19 cellular contexts compared by ENCODE assay signal in genomic region chr11:3010521-3011275, GRCh38. TPM values are rescaled to one million over a fixed set of nuclear protein-coding genes. Genes with fewer than 3 reads are reported as not detected.
A peak's percentile ranks its signal among the peaks of the same experiment; 100 is the strongest.
DNase-seq lines count a peak whose midpoint lies in the region; ATAC-seq, FAIRE-seq and TF ChIP-seq lines count a peak whose summit lies in the region.
"Had no signal": no experiment of that assay in that cellular context is flagged by ENCODE, and none has a peak within 500 bp of the region (broad histone marks: within the 10 kb centered on the region; RNA-seq: fewer than 3 reads in every experiment).

No MANE protein-coding gene starts in this region.

- 0 out of 2 replicates have a peak, but pooled peaks cover 7% of the 10 kb centered on the region for H4K20me1 ChIP-seq in K562 (replicated peaks; ENCODE audit: control insufficient read depth, insufficient read depth, low read length)

- no peak overlapping the region for H2AFZ ChIP-seq in K562 (ENCODE audit: low read depth, low read length)

- H3K4me1 Mint-ChIP-seq in activated naive CD4-positive, alpha-beta T cell treated with anti-CD3 and anti-CD28 coated beads for 36 hours (ENCODE audit: low read depth) = peaks cover 21% of the 10 kb centered on the region
- peaks cover 51% of the 10 kb centered on the region for H3K4me1 Mint-ChIP-seq in stimulated activated effector memory CD8-positive, alpha-beta T cell treated with anti-CD3 and anti-CD28 coated beads, Interleukin-12 subunit alpha, Interleukin-12 subunit beta, amount 100 ng/mL, for 72 hours

- peaks cover 51% of the 10 kb centered on the region for H3K36me3 Mint-ChIP-seq in activated naive CD4-positive, alpha-beta T cell treated with anti-CD3 and anti-CD28 coated beads for 36 hours (ENCODE audit: low read depth)
- peaks cover 100% of the 10 kb centered on the region for H3K36me3 Mint-ChIP-seq in stimulated activated effector memory CD8-positive, alpha-beta T cell treated with anti-CD3 and anti-CD28 coated beads, Interleukin-12 subunit alpha, Interleukin-12 subunit beta, amount 100 ng/mL, for 72 hours

- no peak for DNase-seq in activated naive CD4-positive, alpha-beta T cell treated with anti-CD3 and anti-CD28 coated beads for 36 hours
- no peak for DNase-seq in activated naive CD4-positive, alpha-beta T cell treated with Interleukin-2 at 50 U/mL for 16 hours
- DNase-seq in RPMI8226 (peak; percentile 13), K562 (ENCODE audit: extremely low read depth in 1 of 4, low spot score in 3 of 4) (no peak), NCI-H1092 (lab: John Stamatoyannopoulos, UW) (no peak)
- no peak for DNase-seq in stimulated activated effector memory CD8-positive, alpha-beta T cell treated with anti-CD3 and anti-CD28 coated beads, Interleukin-12 subunit alpha, Interleukin-12 subunit beta, amount 100 ng/mL, for 72 hours (ENCODE audit: low spot score in 2 of 2)
- DNase-seq: GDM1, KG1, NCI-H1436 treated with DMSO at 0.1 percent for 48 hours, NCI-H226, small intestine had no signal

- in situ Hi-C loops in K562 (cut with MboI) = no loop called here

- H3K27ac Mint-ChIP-seq in activated naive CD4-positive, alpha-beta T cell treated with anti-CD3 and anti-CD28 coated beads for 36 hours = peak overlapping the region; percentile 19
- peak overlapping the region; percentile 74 for H3K27ac Mint-ChIP-seq in stimulated activated effector memory CD8-positive, alpha-beta T cell treated with anti-CD3 and anti-CD28 coated beads, Interleukin-12 subunit alpha, Interleukin-12 subunit beta, amount 100 ng/mL, for 72 hours

- H3K4me1 ChIP-seq in K562 (replicated peaks in 1 of 2; ENCODE audit: control insufficient read depth in 2 of 2, insufficient read depth in 2 of 2, low read length in 2 of 2) = peaks cover 0 to 19% of the 10 kb centered on the region in 2 experiments; a peak in 1 of 5 replicates
- H3K4me1 ChIP-seq: left lung had no signal

- no peaks in the 10 kb centered on the region for H3K27me3 Mint-ChIP-seq in activated naive CD4-positive, alpha-beta T cell treated with anti-CD3 and anti-CD28 coated beads for 36 hours (ENCODE audit: low read depth)

- POLR2A ChIA-PET in K562 (lab: Yijun Ruan, JAX) = interaction anchor here (0.6 to 1.0 kb wide), 4 partner anchors 10 to 20 kb away, joined by 3 read pairs; no protein-coding TSS in a partner anchor

- no peak for TF ChIP-seq EP300 in K562 (IDR thresholded peaks at IDR 0.05; ENCODE audit: low read length)

- H3K27me3 ChIP-seq in K562 (ENCODE audit: control insufficient read depth in 2 of 2, insufficient read depth in 2 of 2, low read length in 2 of 2) = no peaks in the 10 kb centered on the region
- H3K27me3 ChIP-seq: left lung, SJSA1 had no signal

- no peak overlapping the region for H3K4me3 Mint-ChIP-seq in activated naive CD4-positive, alpha-beta T cell treated with anti-CD3 and anti-CD28 coated beads for 36 hours
- H3K4me3 Mint-ChIP-seq in stimulated activated effector memory CD8-positive, alpha-beta T cell treated with anti-CD3 and anti-CD28 coated beads, Interleukin-12 subunit alpha, Interleukin-12 subunit beta, amount 100 ng/mL, for 72 hours = peak overlapping the region; percentile 30

- H3K9me3 Mint-ChIP-seq in activated naive CD4-positive, alpha-beta T cell treated with anti-CD3 and anti-CD28 coated beads for 36 hours = no peaks in the 10 kb centered on the region
- H3K9me3 Mint-ChIP-seq in stimulated activated effector memory CD8-positive, alpha-beta T cell treated with anti-CD3 and anti-CD28 coated beads, Interleukin-12 subunit alpha, Interleukin-12 subunit beta, amount 100 ng/mL, for 72 hours = no peaks in the 10 kb centered on the region

- FAIRE-seq in K562 (lab: Jason Lieb, UNC) = no peak
- FAIRE-seq: D721Med, GM12892, small intestine, TTC549 had no signal

- TF ChIP-seq RAD21 in K562 (CRISPR knock-in tag; conservative IDR thresholded peaks at IDR 0.05 in 1 of 2, IDR thresholded peaks at IDR 0.05 in 1 of 2) = no peak

- CTCF ChIA-PET in activated naive CD4-positive, alpha-beta T cell treated with anti-CD3 and anti-CD28 coated beads for 36 hours (lab: Charles Lee) = no interaction called here
- CTCF ChIA-PET in K562 (lab: Yijun Ruan, JAX; ENCODE audit: low intra/inter-chr PET ratio) = interaction anchor here (0.7 kb wide), 1 partner anchor 682 kb away, joined by 3 read pairs; no protein-coding TSS in a partner anchor

- no peaks in the 10 kb centered on the region for H3K79me2 ChIP-seq in K562 (ENCODE audit: control insufficient read depth, insufficient read depth, low read length)

- peaks cover 75% of the 10 kb centered on the region; the same call in 2 of the 3 replicates for H3K36me3 ChIP-seq in K562 (ENCODE audit: control insufficient read depth, insufficient read depth, low read length)

- no peak for TF ChIP-seq POLR2A in K562 (conservative IDR thresholded peaks at IDR 0.05)

- no peak for TF ChIP-seq CTCF in K562 (IDR thresholded peaks at IDR 0.05 in 2 of 3, conservative IDR thresholded peaks at IDR 0.05 in 1 of 3; ENCODE audit: insufficient read depth in 2 of 3, low read depth in 1 of 3, low read length in 3 of 3)

- H3K4me2 ChIP-seq in K562 (ENCODE audit: insufficient read depth, low read length) = no peak overlapping the region

- ATAC-seq in K562 (no peak; the same call in 2 of the 3 replicates), GM18873 (IDR thresholded peaks at IDR 0.05; ENCODE audit: low FRiP score, unreplicated experiment) (no peak), GM19023 (IDR thresholded peaks at IDR 0.05; ENCODE audit: unreplicated experiment) (no peak)
- peak; percentile 31 for ATAC-seq in stimulated activated effector memory CD8-positive, alpha-beta T cell treated with anti-CD3 and anti-CD28 coated beads, Interleukin-12 subunit alpha, Interleukin-12 subunit beta, amount 100 ng/mL, for 72 hours
- ATAC-seq: left lung had no signal

- no peak overlapping the region for H3K27ac ChIP-seq in K562 (ENCODE audit: extremely low read depth, low read depth, low read length)
- H3K27ac ChIP-seq: HL-60, left lung, SJSA1 had no signal

- H3K9me1 ChIP-seq in K562 (ENCODE audit: control insufficient read depth, insufficient read depth, low read length) = no peaks in the 10 kb centered on the region

- no peak overlapping the region for H3K4me3 ChIP-seq in K562
- H3K4me3 ChIP-seq: left lung, SJSA1 had no signal

- no TSS peak for BruUV-seq in K562 (replicated peaks; lab: Mats Ljungman, UMichigan)

- H3K9ac ChIP-seq in K562 (ENCODE audit: insufficient read depth in 1 of 2, low read depth in 2 of 2, low read length in 2 of 2) = no peak overlapping the region

- no peaks in the 10 kb centered on the region for H3K9me3 ChIP-seq in K562 (replicated peaks; ENCODE audit: control insufficient read depth, insufficient read depth, low read depth, low read length)
- H3K9me3 ChIP-seq: left lung, SJSA1 had no signal

- intact Hi-C loops in activated naive CD4-positive, alpha-beta T cell treated with anti-CD3 and anti-CD28 coated beads for 36 hours (cut with micrococcal nuclease) = no loop called here
- intact Hi-C loops in K562 (cut with micrococcal nuclease) = no loop called here

- 77% methylated on average over 13 of the region's 13 CpGs for WGBS in K562 (ENCODE audit: insufficient coverage, low coverage, missing lambda C conversion rate)

TF ChIP-seq in K562, 482 proteins besides CTCF, POLR2A, EP300 and RAD21:
- TF ChIP-seq SUPT5H (IDR thresholded peaks at IDR 0.05) (no peak; the same call in 1 of the 2 replicates), POLR2G (IDR thresholded peaks at IDR 0.05; ENCODE audit: low read depth, low read length) (peak; percentile 60; the same call in 1 of the 2 replicates)

RNA-seq across cellular contexts. Expression of gene NAP1L4, which starts 18.6 kb away (rescaled TPM):
- total RNA-seq in activated naive CD4-positive, alpha-beta T cell treated with anti-CD3 and anti-CD28 coated beads for 36 hours = 100 to 1,000 TPM; 240 to 245 TPM
- 200 and 559 TPM in 2 replicates for total RNA-seq in K562 (2011; cell fraction: chromatin; rRNA removed; ENCODE audit: low replicate concordance)
- total RNA-seq in K562 (2011; cell fraction: nucleolus; rRNA removed) = 89.9 and 105 TPM in 2 replicates
- total RNA-seq in K562 (2011; cell fraction: nucleoplasm; rRNA removed) = 185 and 193 TPM in 2 replicates
- total RNA-seq in K562 (2014; rRNA removed) (217 and 237 TPM in 2 replicates), K562 (2014; rRNA removed; fragmentation: Illumina TruSeq; extraction: Trizol) (179 and 210 TPM in 2 replicates), K562 (2015; rRNA removed; fragmentation: Illumina TruSeq; extraction: Trizol) (145 and 153 TPM in 2 replicates), K562 (2021) (167 and 180 TPM in 2 replicates)
- polyA plus RNA-seq in K562 (2011; rRNA removed) (145 and 176 TPM in 2 replicates), K562 (2014; fragmentation: Illumina TruSeq; extraction: Trizol) (154 and 184 TPM in 2 replicates), K562 (2014; fragmentation: Nextera tagmentation; extraction: Ambion mirVana) (10 to 100 TPM; 34.1 to 50.7 TPM), K562 (2014; rRNA removed) (221 and 244 TPM in 2 replicates)
- polyA plus RNA-seq in K562 (2011; cell fraction: cytosol; rRNA removed) = 72.7 and 90.0 TPM in 2 replicates
- polyA plus RNA-seq in K562 (2011; cell fraction: nucleus; rRNA removed) = 166 and 223 TPM in 2 replicates
- 103 and 135 TPM in 2 replicates for polyA plus RNA-seq in K562 (2012)
- 207 and 232 TPM in 2 replicates for polyA minus RNA-seq in K562 (2011; rRNA and poly(A)+ RNA removed)
- polyA minus RNA-seq in K562 (2011; cell fraction: cytosol; rRNA and poly(A)+ RNA removed) = 66.1 and 67.2 TPM in 2 replicates
- polyA minus RNA-seq in K562 (2011; cell fraction: nucleus; rRNA and poly(A)+ RNA removed) = 76.3 and 166 TPM in 2 replicates

RNA-seq across cellular contexts. Expression of gene CARS1, which starts 46.5 kb away (rescaled TPM):
- 100 to 1,000 TPM; 126 to 128 TPM for total RNA-seq in activated naive CD4-positive, alpha-beta T cell treated with anti-CD3 and anti-CD28 coated beads for 36 hours
- 298 and 329 TPM in 2 replicates for total RNA-seq in K562 (2011; cell fraction: chromatin; rRNA removed; ENCODE audit: low replicate concordance)
- 156 and 161 TPM in 2 replicates for total RNA-seq in K562 (2011; cell fraction: nucleolus; rRNA removed)
- total RNA-seq in K562 (2011; cell fraction: nucleoplasm; rRNA removed) = 164 and 168 TPM in 2 replicates
- 73.6 and 77.3 TPM in 2 replicates for total RNA-seq in K562 (2014; rRNA removed)
- 52.3 and 57.4 TPM in 2 replicates for total RNA-seq in K562 (2014; rRNA removed; fragmentation: Illumina TruSeq; extraction: Trizol)
- total RNA-seq in K562 (2015; rRNA removed; fragmentation: Illumina TruSeq; extraction: Trizol) = 27.0 and 31.5 TPM in 2 replicates
- total RNA-seq in K562 (2021) = 76.1 and 90.2 TPM in 2 replicates
- 87.9 and 93.0 TPM in 2 replicates for polyA plus RNA-seq in K562 (2011; rRNA removed)
- polyA plus RNA-seq in K562 (2011; cell fraction: cytosol; rRNA removed) = 38.4 and 53.6 TPM in 2 replicates
- 222 and 259 TPM in 2 replicates for polyA plus RNA-seq in K562 (2011; cell fraction: nucleus; rRNA removed)
- 42.8 and 175 TPM in 2 replicates for polyA plus RNA-seq in K562 (2012)
- 80.1 and 90.0 TPM in 2 replicates for polyA plus RNA-seq in K562 (2014; fragmentation: Illumina TruSeq; extraction: Trizol)
- 10 to 100 TPM; 14.4 to 28.4 TPM for polyA plus RNA-seq in K562 (2014; fragmentation: Nextera tagmentation; extraction: Ambion mirVana)
- polyA plus RNA-seq in K562 (2014; rRNA removed) = 94.0 and 106 TPM in 2 replicates
- polyA minus RNA-seq in K562 (2011; rRNA and poly(A)+ RNA removed) = 60.4 and 65.4 TPM in 2 replicates
- 27.4 and 51.4 TPM in 2 replicates for polyA minus RNA-seq in K562 (2011; cell fraction: cytosol; rRNA and poly(A)+ RNA removed)
- polyA minus RNA-seq in K562 (2011; cell fraction: nucleus; rRNA and poly(A)+ RNA removed) = 66.9 and 96.7 TPM in 2 replicates
